Comparison of ENCODE assay signal across 8 cellular contexts in the genomic region with DNA sequence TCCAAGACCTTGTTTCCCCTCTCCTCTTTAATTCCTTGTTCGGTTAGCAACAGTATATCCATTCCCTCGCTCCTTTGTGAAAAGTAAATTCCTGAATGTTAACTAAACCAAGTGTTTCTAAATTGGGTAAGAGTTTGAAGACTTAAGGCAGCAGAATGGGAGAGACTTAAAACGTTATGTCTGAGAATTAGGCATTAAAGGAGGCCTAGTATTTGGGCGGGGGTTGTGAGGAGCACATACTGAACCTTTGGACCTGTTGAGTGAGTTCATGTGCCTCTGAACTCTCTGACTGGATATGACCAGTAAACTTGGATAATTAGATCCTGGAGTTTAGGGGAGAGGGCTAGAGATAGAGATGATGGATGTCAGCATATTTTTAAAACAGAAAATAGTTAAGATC. TPM values are rescaled to one million over a fixed set of nuclear protein-coding genes. Genes with fewer than 3 reads are reported as not detected.
A peak's percentile ranks its signal among the peaks of the same experiment; 100 is the strongest.
DNase-seq lines count a peak whose midpoint lies in the region; ATAC-seq and TF ChIP-seq lines count a peak whose summit lies in the region.

No MANE protein-coding gene starts in this region.

- H3K4me1 Mint-ChIP-seq in T-helper 17 cell, result peaks cover 35% of the 10 kb centered on the region
- H3K4me1 Mint-ChIP-seq in activated naive CD4-positive, alpha-beta T cell treated with anti-CD3 and anti-CD28 coated beads, Interleukin-2, amount 10 ng/mL, durations not matched to agents 7 days and 5 days, result peaks cover 33% of the 10 kb centered on the region

- H3K4me3 ChIP-seq in A673 (ENCODE audit: low read depth, low read length, poor library complexity, severe bottlenecking) (peak overlapping the region; percentile 71), choroid plexus epithelial cell (ENCODE audit: low read depth, low read length) (peak overlapping the region; percentile 91)

- CTCF ChIA-PET in A673 (lab: Charles Lee), result no interaction called here
- CTCF ChIA-PET in activated naive CD4-positive, alpha-beta T cell treated with anti-CD3 and anti-CD28 coated beads, Interleukin-2, amount 10 ng/mL, durations not matched to agents 7 days and 5 days (lab: Charles Lee), result interaction anchor here (0.9 kb wide), 1 partner anchor 197 kb away, joined by 5 read pairs; no protein-coding TSS in a partner anchor

- peaks cover 38% of the 10 kb centered on the region for H3K36me3 ChIP-seq in A673 (ENCODE audit: insufficient read depth, low read length, poor library complexity, severe bottlenecking)

- POLR2A ChIA-PET in A673 (lab: Charles Lee; ENCODE audit: low non-redundant PET), result no interaction called here

- ATAC-seq in T-helper 17 cell (no peak), GM19467 (IDR thresholded peaks at IDR 0.05; ENCODE audit: unreplicated experiment) (no peak)

- H3K27me3 ChIP-seq in A673 (replicated peaks; ENCODE audit: insufficient read depth, low read depth, low read length, poor library complexity), result no peaks in the 10 kb centered on the region

- peaks cover 3% of the 10 kb centered on the region for H3K36me3 Mint-ChIP-seq in T-helper 17 cell (ENCODE audit: low read depth)
- peaks cover 45% of the 10 kb centered on the region for H3K36me3 Mint-ChIP-seq in activated naive CD4-positive, alpha-beta T cell treated with anti-CD3 and anti-CD28 coated beads, Interleukin-2, amount 10 ng/mL, durations not matched to agents 7 days and 5 days

- H3K9me3 ChIP-seq in A673 (ENCODE audit: low read depth, low read length, poor library complexity, severe bottlenecking), result peaks cover 7% of the 10 kb centered on the region
- H3K9me3 ChIP-seq in T-helper 17 cell (ENCODE audit: control insufficient read depth, low read length, poor library complexity, severe bottlenecking), result no peaks in the 10 kb centered on the region

- peak; percentile 7 for DNase-seq in A673 (ENCODE audit: low spot score)
- peak; percentile 14 for DNase-seq in HuH-7.5 (ENCODE audit: low spot score)
- no peak for DNase-seq in choroid plexus epithelial cell (ENCODE audit: low read depth)
- DNase-seq in medulla oblongata (ENCODE audit: extremely low spot score), result peak; percentile 49
- no peak for DNase-seq in midbrain (lab: John Stamatoyannopoulos, UW)
- DNase-seq in T-helper 17 cell, result no peak
- no peak for DNase-seq in activated naive CD4-positive, alpha-beta T cell treated with anti-CD3 and anti-CD28 coated beads, Interleukin-2, amount 10 ng/mL, durations not matched to agents 7 days and 5 days

- intact Hi-C loops in A673 (cut with micrococcal nuclease; ENCODE audit: unreplicated experiment), result loop anchor here (5.0 kb wide), 1 partner anchor 196 kb away; no protein-coding TSS in a partner anchor

- TF ChIP-seq CTCF in A673 (conservative IDR thresholded peaks at IDR 0.05; ENCODE audit: low read depth, low read length) (no peak), choroid plexus epithelial cell (conservative IDR thresholded peaks at IDR 0.05; ENCODE audit: low read depth, low read length) (no peak)

- no peaks in the 10 kb centered on the region for H3K27me3 Mint-ChIP-seq in T-helper 17 cell
- no peaks in the 10 kb centered on the region for H3K27me3 Mint-ChIP-seq in activated naive CD4-positive, alpha-beta T cell treated with anti-CD3 and anti-CD28 coated beads, Interleukin-2, amount 10 ng/mL, durations not matched to agents 7 days and 5 days

- H3K4me1 ChIP-seq in A673 (ENCODE audit: insufficient read depth, low read length, poor library complexity, severe bottlenecking), result peaks cover 24% of the 10 kb centered on the region

- peaks cover 4% of the 10 kb centered on the region for H3K9me3 Mint-ChIP-seq in activated naive CD4-positive, alpha-beta T cell treated with anti-CD3 and anti-CD28 coated beads, Interleukin-2, amount 10 ng/mL, durations not matched to agents 7 days and 5 days

- no peak overlapping the region for H3K4me3 Mint-ChIP-seq in T-helper 17 cell
- no peak overlapping the region for H3K4me3 Mint-ChIP-seq in activated naive CD4-positive, alpha-beta T cell treated with anti-CD3 and anti-CD28 coated beads, Interleukin-2, amount 10 ng/mL, durations not matched to agents 7 days and 5 days

- no peak overlapping the region for H3K27ac Mint-ChIP-seq in T-helper 17 cell
- H3K27ac Mint-ChIP-seq in activated naive CD4-positive, alpha-beta T cell treated with anti-CD3 and anti-CD28 coated beads, Interleukin-2, amount 10 ng/mL, durations not matched to agents 7 days and 5 days, result no peak overlapping the region

- BruUV-seq in A673 (replicated peaks; lab: Mats Ljungman, UMichigan), result no TSS peak

- peak overlapping the region; percentile 75 for H3K27ac ChIP-seq in A673 (ENCODE audit: low read depth, low read length, poor library complexity, severe bottlenecking)

RNA-seq across cellular contexts. Expression of gene MSMO1, which starts 1.2 kb away (rescaled TPM):
- total RNA-seq in A673 (2021) (104 and 137 TPM in 2 replicates), T-helper 17 cell (10 to 100 TPM; 12.1 to 15.2 TPM)

RNA-seq across cellular contexts. Expression of gene CPE, which starts 50.1 kb away (rescaled TPM):
- total RNA-seq in A673 (2021) (27.2 and 32.7 TPM in 2 replicates), T-helper 17 cell (not detected)

Comparison
In these comparisons a context has a peak if more than half of its experiments do, and no peak if none do; other contexts are left out.
1. DNase-seq: peak in A673 (single experiment), HuH-7.5 (single experiment) and medulla oblongata (single experiment); none in choroid plexus epithelial cell (single experiment), midbrain (single experiment), T-helper 17 cell (0 of 3) and activated naive CD4-positive, alpha-beta T cell treated with anti-CD3 and anti-CD28 coated beads, Interleukin-2, amount 10 ng/mL, durations not matched to agents 7 days and 5 days (single experiment).
2. RNA of gene CPE, which starts 50.1 kb away (total RNA-seq): 27.2 to 32.7 TPM in A673; not detected in T-helper 17 cell; every median in the first group is over 10 times any median in the second.